In the genomic region with DNA sequence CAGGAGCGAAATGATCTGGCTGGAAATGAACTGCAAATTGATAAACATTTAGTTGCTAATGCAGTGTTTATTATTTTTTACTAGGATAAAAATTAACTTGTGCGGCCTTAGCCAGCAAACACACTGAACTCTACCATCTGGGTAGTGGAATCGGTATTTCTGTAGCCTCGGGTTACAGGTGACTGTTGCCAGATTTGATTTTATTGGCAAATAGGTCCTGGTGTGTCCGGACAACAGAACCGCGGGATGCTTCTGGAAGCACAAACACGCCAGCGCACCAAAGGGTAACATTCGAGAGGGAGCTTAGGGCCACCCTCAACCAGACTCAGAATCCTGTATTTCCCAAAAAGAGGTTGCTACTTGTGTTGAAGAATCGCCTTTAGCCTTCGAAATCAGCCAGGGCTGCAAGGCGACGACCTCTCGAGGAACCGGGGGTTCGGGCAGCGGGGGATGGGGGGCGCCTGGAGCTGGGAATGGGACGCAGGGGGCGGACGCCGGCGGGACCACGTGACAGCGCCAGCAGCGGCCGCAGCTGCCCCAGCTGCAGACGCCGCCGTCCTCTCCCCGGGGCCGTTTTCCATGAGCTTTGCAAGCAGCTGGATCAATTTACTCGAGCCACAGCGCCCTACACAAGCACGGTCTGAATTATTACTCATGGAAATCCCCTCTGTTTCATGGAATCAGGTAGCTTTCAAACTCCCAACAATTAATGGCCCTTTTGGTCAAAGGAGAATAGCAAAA, we compare ENCODE assay signal across 9 cellular contexts.
DNase-seq lines count a peak whose midpoint lies in the region; ATAC-seq and TF ChIP-seq lines count a peak whose summit lies in the region.
"Had no signal": no experiment of that assay in that cellular context is flagged by ENCODE, and none has a peak within 500 bp of the region (broad histone marks: within the 10 kb centered on the region; RNA-seq: fewer than 3 reads in every experiment).

No MANE protein-coding gene starts in this region.

- H3K4me3 ChIP-seq in right atrium auricular region = peak overlapping the region; percentile 18 to 36

- H3K27me3 ChIP-seq in right atrium auricular region = no peaks in the 10 kb centered on the region

- ATAC-seq in sciatic nerve (peak; percentile 74), HG02623 (IDR thresholded peaks at IDR 0.05; ENCODE audit: unreplicated experiment) (no peak)
- ATAC-seq: left colon had no signal

- H3K4me1 ChIP-seq in right atrium auricular region = peaks cover 0 to 47% of the 10 kb centered on the region in 2 donors

- H3K9me3 ChIP-seq in right atrium auricular region = no peaks in the 10 kb centered on the region

- peak; percentile 55 for DNase-seq in NCI-H1105 treated with DMSO at 0.1 percent for 48 hours (lab: John Stamatoyannopoulos, UW)
- peak in 50 of 56 donors; percentile 30 to 83 (median 56) for DNase-seq in amygdala (lab: John Stamatoyannopoulos, UW)
- DNase-seq in right atrium auricular region (ENCODE audit: low spot score) = no peak
- DNase-seq in sciatic nerve (ENCODE audit: low spot score) = peak; percentile 85
- no peak for DNase-seq in GM20000 (ENCODE audit: low spot score)
- no peak for DNase-seq in germinal center (ENCODE audit: low spot score)

- TF ChIP-seq CTCF in C4-2B (conservative IDR thresholded peaks at IDR 0.05) (no peak), right atrium auricular region (IDR thresholded peaks at IDR 0.05) (peak in 1 of 2 donors; percentile 14), GM20000 (IDR thresholded peaks at IDR 0.05; ENCODE audit: extremely low read depth, missing control alignments) (no peak)

- H3K36me3 ChIP-seq in right atrium auricular region = no peaks in the 10 kb centered on the region

- peak overlapping the region; percentile 17; the same call in 1 of the 2 replicates for H3K27ac ChIP-seq in C4-2B
- H3K27ac ChIP-seq in right atrium auricular region = peak overlapping the region; percentile 74 to 87

- intact Hi-C loops in sciatic nerve (cut with DNase I) = loop anchor here (10.0 kb wide), 1 partner anchor 375 kb away; no protein-coding TSS in a partner anchor

Comparison
In these comparisons a context has a peak if more than half of its experiments do, and no peak if none do; other contexts are left out.
1. DNase-seq: peak in NCI-H1105 treated with DMSO at 0.1 percent for 48 hours (single experiment), amygdala (50 of 56) and sciatic nerve (single experiment); none in right atrium auricular region (single experiment), GM20000 (single experiment) and germinal center (single experiment).